Comparison of ENCODE assay signal across 19 cellular contexts in the genomic region with DNA sequence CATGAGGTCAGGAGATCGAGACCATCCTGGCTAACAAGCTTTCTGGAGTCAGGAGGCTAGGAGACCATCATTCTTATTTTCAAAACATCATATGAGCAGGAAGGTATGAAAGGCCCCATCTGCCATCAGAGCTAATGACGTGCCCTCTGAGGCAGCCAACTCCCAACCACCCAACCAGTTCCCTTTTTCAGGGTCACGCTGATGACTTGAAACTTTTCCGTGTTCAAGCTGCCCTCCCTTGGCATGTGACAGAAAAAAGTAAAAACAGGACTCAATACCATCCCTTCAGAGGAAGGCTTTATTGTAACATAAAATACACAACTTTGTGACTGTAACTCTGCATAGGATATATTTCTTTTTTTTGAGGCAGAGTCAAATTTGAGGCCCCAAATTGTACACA. TPM values are rescaled to one million over a fixed set of nuclear protein-coding genes. Genes with fewer than 3 reads are reported as not detected.
DNase-seq lines count a peak whose midpoint lies in the region; ATAC-seq lines count a peak whose summit lies in the region.
"Had no signal": no experiment of that assay in that cellular context is flagged by ENCODE, and none has a peak within 500 bp of the region (broad histone marks: within the 10 kb centered on the region; RNA-seq: fewer than 3 reads in every experiment).

No MANE protein-coding gene starts in this region.

- H3K4me3 Mint-ChIP-seq in activated CD4-positive, alpha-beta T cell treated with anti-CD3 and anti-CD28 coated beads for 36 hours = no peak overlapping the region
- no peak overlapping the region for H3K4me3 Mint-ChIP-seq in activated naive CD8-positive, alpha-beta T cell treated with anti-CD3 and anti-CD28 coated beads, Interleukin-2, amount 50 U/mL, for 24 hours

- no peak for ATAC-seq in activated CD4-positive, alpha-beta T cell treated with anti-CD3 and anti-CD28 coated beads for 36 hours
- ATAC-seq in activated naive CD8-positive, alpha-beta T cell treated with anti-CD3 and anti-CD28 coated beads, Interleukin-2, amount 50 U/mL, for 24 hours = no peak
- ATAC-seq: activated CD4-positive, CD25-positive, alpha-beta regulatory T cell treated with anti-CD3 and anti-CD28 coated beads, Interleukin-2, amount 50 U/mL, for 24 hours; heart left ventricle had no signal

- no peaks in the 10 kb centered on the region for H3K27me3 Mint-ChIP-seq in activated CD4-positive, alpha-beta T cell treated with anti-CD3 and anti-CD28 coated beads for 36 hours
- no peaks in the 10 kb centered on the region for H3K27me3 Mint-ChIP-seq in activated naive CD8-positive, alpha-beta T cell treated with anti-CD3 and anti-CD28 coated beads, Interleukin-2, amount 50 U/mL, for 24 hours

- CTCF ChIA-PET in activated CD4-positive, alpha-beta T cell treated with anti-CD3 and anti-CD28 coated beads for 36 hours (lab: Charles Lee) = interaction anchor here (0.7 to 2.1 kb wide), 6 partner anchors 11 to 113 kb away, joined by 3 to 6 read pairs (median 4); partner anchors contain the start of genes HCRT and KCNH4

- peak overlapping the region; percentile 72 for H3K27ac Mint-ChIP-seq in activated CD4-positive, alpha-beta T cell treated with anti-CD3 and anti-CD28 coated beads for 36 hours
- peak overlapping the region; percentile 49 for H3K27ac Mint-ChIP-seq in activated naive CD8-positive, alpha-beta T cell treated with anti-CD3 and anti-CD28 coated beads, Interleukin-2, amount 50 U/mL, for 24 hours

- H3K9me3 Mint-ChIP-seq in activated CD4-positive, alpha-beta T cell treated with anti-CD3 and anti-CD28 coated beads for 36 hours (ENCODE audit: low read depth) = no peaks in the 10 kb centered on the region
- no peaks in the 10 kb centered on the region for H3K9me3 Mint-ChIP-seq in activated naive CD8-positive, alpha-beta T cell treated with anti-CD3 and anti-CD28 coated beads, Interleukin-2, amount 50 U/mL, for 24 hours

- H3K4me1 Mint-ChIP-seq in activated CD4-positive, alpha-beta T cell treated with anti-CD3 and anti-CD28 coated beads for 36 hours = peaks cover 5% of the 10 kb centered on the region
- H3K4me1 Mint-ChIP-seq in activated naive CD8-positive, alpha-beta T cell treated with anti-CD3 and anti-CD28 coated beads, Interleukin-2, amount 50 U/mL, for 24 hours = peaks cover 16% of the 10 kb centered on the region

- POLR2A ChIA-PET in activated CD4-positive, alpha-beta T cell treated with anti-CD3 and anti-CD28 coated beads for 36 hours (lab: Charles Lee) = no interaction called here

- H3K36me3 Mint-ChIP-seq in activated CD4-positive, alpha-beta T cell treated with anti-CD3 and anti-CD28 coated beads for 36 hours (ENCODE audit: low read depth) = peaks cover 30% of the 10 kb centered on the region
- H3K36me3 Mint-ChIP-seq in activated naive CD8-positive, alpha-beta T cell treated with anti-CD3 and anti-CD28 coated beads, Interleukin-2, amount 50 U/mL, for 24 hours (ENCODE audit: low read depth) = peaks cover 7% of the 10 kb centered on the region

- no peak for DNase-seq in activated CD4-positive, alpha-beta T cell treated with anti-CD3 and anti-CD28 coated beads for 36 hours
- no peak for DNase-seq in activated CD4-positive, alpha-beta T cell treated with anti-CD3 and anti-CD28 coated beads, Interleukin-2, amount 50 U/mL, for 4 hours
- DNase-seq in NOMO-1 treated with DMSO at 0.1 percent for 48 hours (lab: John Stamatoyannopoulos, UW; ENCODE audit: unreplicated experiment) (peak; percentile 81), pons (ENCODE audit: low spot score) (peak; percentile 63), HuH-7 (ENCODE audit: low spot score) (no peak), ureter (ENCODE audit: low spot score) (no peak), NCI-H524 (lab: John Stamatoyannopoulos, UW) (no peak)
- no peak for DNase-seq in activated naive CD8-positive, alpha-beta T cell treated with anti-CD3 and anti-CD28 coated beads, Interleukin-2, amount 50 U/mL, for 24 hours
- DNase-seq: 8988T, COR-L47, heart left ventricle, NCI-H1417 treated with DMSO at 0.1 percent for 48 hours, NCI-H526, SHP77 treated with DMSO at 0.1 percent for 48 hours had no signal

- intact Hi-C loops in activated CD4-positive, alpha-beta T cell treated with anti-CD3 and anti-CD28 coated beads for 36 hours (cut with DNase I, micrococcal nuclease) = no loop called here

RNA-seq across cellular contexts. Expression of gene GHDC, which starts 4.6 kb away (rescaled TPM):
- 10 to 100 TPM; 11.3 to 15.5 TPM for total RNA-seq in activated CD4-positive, alpha-beta T cell treated with anti-CD3 and anti-CD28 coated beads for 36 hours
- total RNA-seq in ureter = 26.2 TPM

RNA-seq across cellular contexts. Expression of gene HCRT, which starts 13.6 kb away (rescaled TPM):
- not detected for total RNA-seq in activated CD4-positive, alpha-beta T cell treated with anti-CD3 and anti-CD28 coated beads for 36 hours
- not detected for total RNA-seq in ureter
- total RNA-seq: breast epithelium, endothelial cell of umbilical vein, heart left ventricle, liver, thoracic aorta had no signal

RNA-seq across cellular contexts. Expression of gene KCNH4, which starts 18.0 kb away (rescaled TPM):
- under 1 TPM; 0.43 to 0.53 TPM for total RNA-seq in activated CD4-positive, alpha-beta T cell treated with anti-CD3 and anti-CD28 coated beads for 36 hours
- 0.99 TPM for total RNA-seq in ureter
- total RNA-seq: liver had no signal

RNA-seq across cellular contexts. Expression of gene RAB5C, which starts 44.1 kb away (rescaled TPM):
- 10 to 100 TPM; 32.0 to 47.3 TPM for total RNA-seq in activated CD4-positive, alpha-beta T cell treated with anti-CD3 and anti-CD28 coated beads for 36 hours
- total RNA-seq in ureter = 120 TPM

Comparison
In these comparisons a context has a peak if more than half of its experiments do, and no peak if none do; other contexts are left out.
1. DNase-seq: peak in NOMO-1 treated with DMSO at 0.1 percent for 48 hours (single experiment) and pons (single experiment); none in activated CD4-positive, alpha-beta T cell treated with anti-CD3 and anti-CD28 coated beads for 36 hours (single experiment), activated CD4-positive, alpha-beta T cell treated with anti-CD3 and anti-CD28 coated beads, Interleukin-2, amount 50 U/mL, for 4 hours (0 of 2), activated naive CD8-positive, alpha-beta T cell treated with anti-CD3 and anti-CD28 coated beads, Interleukin-2, amount 50 U/mL, for 24 hours (single experiment), HuH-7 (single experiment), ureter (single experiment) and NCI-H524 (0 of 2).